1 cellular context compared by ENCODE assay signal in genomic region chr22:29240510-29240909, GRCh38. TPM values are rescaled to one million over a fixed set of nuclear protein-coding genes. Genes with fewer than 3 reads are reported as not detected.
"Had no signal": no experiment of that assay in that cellular context is flagged by ENCODE, and none has a peak within 500 bp of the region (broad histone marks: within the 10 kb centered on the region; RNA-seq: fewer than 3 reads in every experiment).

No MANE protein-coding gene starts in this region.

RNA-seq across cellular contexts. Expression of gene EMID1, which starts 34.8 kb away (rescaled TPM):
- polyA plus RNA-seq: keratinocyte had no signal
